Comparison of ENCODE assay signal across 16 cellular contexts in genomic region chr6:21972516-21972915, GRCh38.
DNase-seq lines count a peak whose midpoint lies in the region; ATAC-seq and TF ChIP-seq lines count a peak whose summit lies in the region.
"Had no signal": no experiment of that assay in that cellular context is flagged by ENCODE, and none has a peak within 500 bp of the region (broad histone marks: within the 10 kb centered on the region; RNA-seq: fewer than 3 reads in every experiment).

No MANE protein-coding gene starts in this region.

- H3K9me3 Mint-ChIP-seq in type B pancreatic cell: peaks cover 21% of the 10 kb centered on the region
- H3K9me3 Mint-ChIP-seq in stimulated activated memory B cell treated with anti-CD40 and anti-IgM and Interleukin-4, amounts not matched to agents 10 μg/mL and 1 μg/mL and 100 μg/mL, for 72 hours: peaks cover 2% of the 10 kb centered on the region

- ATAC-seq in HG03108 (IDR thresholded peaks at IDR 0.05; ENCODE audit: unreplicated experiment): no peak
- ATAC-seq in stimulated activated memory B cell treated with anti-CD40 and anti-IgM and Interleukin-4, amounts not matched to agents 10 μg/mL and 1 μg/mL and 100 μg/mL, for 72 hours: no peak
- no peak for ATAC-seq in HG03432 (IDR thresholded peaks at IDR 0.05; ENCODE audit: unreplicated experiment)
- ATAC-seq: GM12878 had no signal

- H3K4me3 ChIP-seq in BLaER1 (no peak overlapping the region), mesendoderm (ENCODE audit: low read length) (no peak overlapping the region)
- H3K4me3 ChIP-seq: BLaER1 treated with 17β-estradiol and CSF1 and Interleukin-3, amounts not matched to agents 10 nM and 100 nM; GM12878; GM23248; HAP-1 had no signal

- no peak overlapping the region for H3K4me3 Mint-ChIP-seq in type B pancreatic cell
- H3K4me3 Mint-ChIP-seq in stimulated activated memory B cell treated with anti-CD40 and anti-IgM and Interleukin-4, amounts not matched to agents 10 μg/mL and 1 μg/mL and 100 μg/mL, for 72 hours: no peak overlapping the region
- H3K4me3 Mint-ChIP-seq: CD4-positive, CD25-positive, alpha-beta regulatory T cell had no signal

- H3K23ac ChIP-seq in mesendoderm (ENCODE audit: low read length): no peak overlapping the region

- no peak overlapping the region for H3K18ac ChIP-seq in mesendoderm (ENCODE audit: low read length)

- no peaks in the 10 kb centered on the region for H3K79me2 ChIP-seq in mesendoderm (ENCODE audit: control insufficient read depth, insufficient read depth, low read length)

- no peak overlapping the region for H3K56ac ChIP-seq in mesendoderm (ENCODE audit: low read length)

- H3K9me3 ChIP-seq in BLaER1: peaks cover 32% of the 10 kb centered on the region; the same call in 1 of the 2 replicates
- peaks cover 27% of the 10 kb centered on the region for H3K9me3 ChIP-seq in KOPT-K1 (ENCODE audit: insufficient read depth, low read length, poor library complexity, severe bottlenecking)
- H3K9me3 ChIP-seq: HAP-1 had no signal

- H3K27me3 Mint-ChIP-seq in type B pancreatic cell: no peaks in the 10 kb centered on the region
- H3K27me3 Mint-ChIP-seq in stimulated activated memory B cell treated with anti-CD40 and anti-IgM and Interleukin-4, amounts not matched to agents 10 μg/mL and 1 μg/mL and 100 μg/mL, for 72 hours: no peaks in the 10 kb centered on the region
- H3K27me3 Mint-ChIP-seq: CD4-positive, CD25-positive, alpha-beta regulatory T cell had no signal

- H4K20me1 ChIP-seq in BLaER1: no peaks in the 10 kb centered on the region
- H4K20me1 ChIP-seq: BLaER1 treated with 17β-estradiol and CSF1 and Interleukin-3, amounts not matched to agents 10 nM and 100 nM had no signal

- no peak overlapping the region for H2BK120ac ChIP-seq in mesendoderm (ENCODE audit: low read depth, low read length)

- peaks cover 30% of the 10 kb centered on the region for H3K36me3 Mint-ChIP-seq in type B pancreatic cell
- H3K36me3 Mint-ChIP-seq in stimulated activated memory B cell treated with anti-CD40 and anti-IgM and Interleukin-4, amounts not matched to agents 10 μg/mL and 1 μg/mL and 100 μg/mL, for 72 hours: no peaks in the 10 kb centered on the region
- H3K36me3 Mint-ChIP-seq: CD4-positive, CD25-positive, alpha-beta regulatory T cell had no signal

- H3K4me1 ChIP-seq in BLaER1 (peaks cover 57% of the 10 kb centered on the region), mesendoderm (ENCODE audit: control insufficient read depth, low read depth, low read length) (peaks cover 4% of the 10 kb centered on the region)

- H2BK5ac ChIP-seq in mesendoderm (ENCODE audit: low read length): no peak overlapping the region

- H3K9ac ChIP-seq in BLaER1 (no peak overlapping the region), mesendoderm (ENCODE audit: low read length) (no peak overlapping the region)
- H3K9ac ChIP-seq: GM23248 had no signal

- no peaks in the 10 kb centered on the region for H3K27me3 ChIP-seq in BLaER1
- H3K27me3 ChIP-seq in mesendoderm (ENCODE audit: insufficient read depth, low read length, poor library complexity): no peaks in the 10 kb centered on the region
- H3K27me3 ChIP-seq: BLaER1 treated with 17β-estradiol and CSF1 and Interleukin-3, amounts not matched to agents 10 nM and 100 nM had no signal

- peak; percentile 47 for DNase-seq in mesendoderm
- no peak for DNase-seq in type B pancreatic cell (ENCODE audit: extremely low spot score, unreplicated experiment)
- DNase-seq: 8988T; AML-193; CD4-positive, CD25-positive, alpha-beta regulatory T cell; DMS53; GM23248 had no signal

- H2AK5ac ChIP-seq in mesendoderm (ENCODE audit: low read length): no peak overlapping the region

- H4K5ac ChIP-seq in mesendoderm (ENCODE audit: low read length): no peak overlapping the region

- H3K4ac ChIP-seq in mesendoderm (ENCODE audit: low read depth, low read length): no peak overlapping the region

- peak overlapping the region; percentile 79 for H3K27ac Mint-ChIP-seq in type B pancreatic cell
- H3K27ac Mint-ChIP-seq in stimulated activated memory B cell treated with anti-CD40 and anti-IgM and Interleukin-4, amounts not matched to agents 10 μg/mL and 1 μg/mL and 100 μg/mL, for 72 hours: no peak overlapping the region
- H3K27ac Mint-ChIP-seq: CD4-positive, CD25-positive, alpha-beta regulatory T cell had no signal

- H4K8ac ChIP-seq in mesendoderm (ENCODE audit: low read depth, low read length): no peak overlapping the region

- no peak for TF ChIP-seq CTCF in type B pancreatic cell (conservative IDR thresholded peaks at IDR 0.05)

- peaks cover 31% of the 10 kb centered on the region for H3K4me1 Mint-ChIP-seq in type B pancreatic cell (ENCODE audit: unreplicated experiment)
- H3K4me1 Mint-ChIP-seq in stimulated activated memory B cell treated with anti-CD40 and anti-IgM and Interleukin-4, amounts not matched to agents 10 μg/mL and 1 μg/mL and 100 μg/mL, for 72 hours: no peaks in the 10 kb centered on the region
- H3K4me1 Mint-ChIP-seq: CD4-positive, CD25-positive, alpha-beta regulatory T cell had no signal

- peaks cover 54% of the 10 kb centered on the region for H3K36me3 ChIP-seq in BLaER1
- peaks cover 62% of the 10 kb centered on the region for H3K36me3 ChIP-seq in KOPT-K1 (ENCODE audit: insufficient read depth, low read length)
- H3K36me3 ChIP-seq in mesendoderm (ENCODE audit: control insufficient read depth, insufficient read depth, low read length): no peaks in the 10 kb centered on the region
- H3K36me3 ChIP-seq: HAP-1 had no signal

- H2BK15ac ChIP-seq in mesendoderm (replicated peaks; ENCODE audit: low read depth): no peak overlapping the region

- no peak overlapping the region for H3K27ac ChIP-seq in BLaER1
- H3K27ac ChIP-seq in KOPT-K1 (ENCODE audit: low read depth, low read length, poor library complexity, severe bottlenecking): peak overlapping the region; percentile 68
- no peak overlapping the region for H3K27ac ChIP-seq in mesendoderm (ENCODE audit: low read depth, low read length)
- H3K27ac ChIP-seq: GM23248, HL-60 had no signal

- H3K79me1 ChIP-seq in mesendoderm (ENCODE audit: low read length): no peaks in the 10 kb centered on the region

- H3K4me2 ChIP-seq in BLaER1: peak overlapping the region; percentile 92
- no peak overlapping the region for H3K4me2 ChIP-seq in mesendoderm (ENCODE audit: low read length)

- WGBS in mesendoderm (ENCODE audit: extremely low coverage, insufficient coverage, low lambda C conversion rate): no CpG with 5 or more reads among the region's 5 CpGs
